16 cellular contexts compared by ENCODE assay signal in genomic region chr12:131735863-131736806, GRCh38. TPM values are rescaled to one million over a fixed set of nuclear protein-coding genes. Genes with fewer than 3 reads are reported as not detected.
DNase-seq lines count a peak whose midpoint lies in the region; ATAC-seq and TF ChIP-seq lines count a peak whose summit lies in the region.
"Had no signal": no experiment of that assay in that cellular context is flagged by ENCODE, and none has a peak within 500 bp of the region (broad histone marks: within the 10 kb centered on the region; RNA-seq: fewer than 3 reads in every experiment).

No MANE protein-coding gene starts in this region.

- H3K79me2 ChIP-seq in GM23338 (replicated peaks; ENCODE audit: insufficient read depth) (peaks cover 14% of the 10 kb centered on the region), PC-9 (ENCODE audit: low read depth) (peaks cover 15% of the 10 kb centered on the region; the same call in 1 of the 2 replicates)

- in situ Hi-C loops in GM13976 (cut with MboI; ENCODE audit: low sequenced_read_pairs, unreplicated experiment): no loop called here

- intact Hi-C loops in PC-9 (cut with micrococcal nuclease; ENCODE audit: unreplicated experiment): loop anchor here (2.0 kb wide), 2 partner anchors 49 to 95 kb away; no protein-coding TSS in a partner anchor

- peak overlapping the region; percentile 3; the same call in 1 of the 2 replicates for H3K4me2 ChIP-seq in GM23338
- peak overlapping the region; percentile 86 for H3K4me2 ChIP-seq in PC-9
- H3K4me2 ChIP-seq: BLaER1 had no signal

- H3K27ac ChIP-seq in GM23338 (ENCODE audit: low read depth): peak overlapping the region; percentile 78; the same call in 1 of the 2 replicates
- H3K27ac ChIP-seq in PC-9: peak overlapping the region; percentile 60
- H3K27ac ChIP-seq: BLaER1, ovary, tibial artery had no signal

- H3K9me3 Mint-ChIP-seq in GM23338: no peaks in the 10 kb centered on the region
- peaks cover 4% of the 10 kb centered on the region for H3K9me3 Mint-ChIP-seq in nephron progenitor cell
- H3K9me3 Mint-ChIP-seq: IgD-negative memory B cell had no signal

- H3F3A ChIP-seq in GM23338 (replicated peaks; ENCODE audit: low read depth) (no peaks in the 10 kb centered on the region), PC-9 (ENCODE audit: insufficient read depth, low read depth) (peaks cover 38% of the 10 kb centered on the region)

- no peak overlapping the region for H2AFZ ChIP-seq in GM23338
- H2AFZ ChIP-seq in PC-9: no peak overlapping the region

- DNase-seq in GM23338 (ENCODE audit: low spot score): peak; percentile 21
- DNase-seq in PC-9: no peak
- DNase-seq in cerebellar cortex (ENCODE audit: low spot score): peak; percentile 26
- DNase-seq in nephron progenitor cell: no peak
- DNase-seq in GOT3 (lab: John Stamatoyannopoulos, UW): no peak
- DNase-seq in GM13976 (ENCODE audit: low spot score): no peak
- DNase-seq: DMS153; left colon; NCI-H2029 treated with DMSO at 0.1 percent for 48 hours; NCI-H524; ovary; stimulated activated CD4-positive, alpha-beta T cell treated with anti-CD3 and anti-CD28 coated beads, Interleukin-4, amount 100 ng/mL, for 4 hours; tibial artery had no signal

- no peak overlapping the region for H3K4me3 ChIP-seq in GM23338
- peak overlapping the region; percentile 26; the same call in 1 of the 2 replicates for H3K4me3 ChIP-seq in PC-9
- H3K4me3 ChIP-seq: BLaER1, ovary, tibial artery had no signal

- TSS peak; percentile 81 for BruUV-seq in PC-9 (replicated peaks; lab: Mats Ljungman, UMichigan)

- H3K27me3 ChIP-seq in GM23338 (ENCODE audit: insufficient read depth): no peaks in the 10 kb centered on the region
- H3K27me3 ChIP-seq in PC-9 (ENCODE audit: insufficient read depth, low read depth): no peaks in the 10 kb centered on the region
- H3K27me3 ChIP-seq: BLaER1, ovary, tibial artery had no signal

- H3K9me2 ChIP-seq in GM23338 (ENCODE audit: insufficient read depth) (no peaks in the 10 kb centered on the region), PC-9 (ENCODE audit: insufficient read depth) (no peaks in the 10 kb centered on the region)

- H3K36me3 ChIP-seq in GM23338 (ENCODE audit: insufficient read depth) (peaks cover 28% of the 10 kb centered on the region), PC-9 (ENCODE audit: low read depth) (peaks cover 24% of the 10 kb centered on the region)
- H3K36me3 ChIP-seq: ovary had no signal

- H3K4me1 Mint-ChIP-seq in GM23338 (peaks cover 37% of the 10 kb centered on the region), nephron progenitor cell (peaks cover 6% of the 10 kb centered on the region)
- H3K4me1 Mint-ChIP-seq: IgD-negative memory B cell had no signal

- CTCF ChIA-PET in PC-9 (lab: Charles Lee): no interaction called here

- POLR2A ChIA-PET in PC-9 (lab: Charles Lee; ENCODE audit: unreplicated experiment): no interaction called here

- peaks cover 10% of the 10 kb centered on the region for H3K4me1 ChIP-seq in GM23338 (ENCODE audit: insufficient read depth)
- H3K4me1 ChIP-seq in PC-9 (replicated peaks; ENCODE audit: insufficient read depth): peaks cover 23% of the 10 kb centered on the region
- H3K4me1 ChIP-seq: BLaER1, tibial artery had no signal

- H3K9me3 ChIP-seq in PC-9 (ENCODE audit: insufficient read depth, low read depth): no peaks in the 10 kb centered on the region
- H3K9me3 ChIP-seq: ovary, tibial artery had no signal

- H3K36me3 Mint-ChIP-seq in GM23338 (ENCODE audit: low read depth) (peaks cover 70% of the 10 kb centered on the region), nephron progenitor cell (ENCODE audit: low read depth) (peaks cover 64% of the 10 kb centered on the region)

- peak overlapping the region; percentile 37; the same call in 1 of the 2 replicates for H3K27ac Mint-ChIP-seq in GM23338
- H3K27ac Mint-ChIP-seq in nephron progenitor cell: peak overlapping the region; percentile 40
- H3K27ac Mint-ChIP-seq: IgD-negative memory B cell had no signal

- no peak overlapping the region for H3K4me3 Mint-ChIP-seq in GM23338
- H3K4me3 Mint-ChIP-seq in nephron progenitor cell: no peak overlapping the region
- H3K4me3 Mint-ChIP-seq: IgD-negative memory B cell had no signal

- H4K20me1 ChIP-seq in GM23338 (replicated peaks; ENCODE audit: insufficient read depth): no peaks in the 10 kb centered on the region; the same call in 1 of the 2 replicates
- H4K20me1 ChIP-seq in PC-9 (ENCODE audit: insufficient read depth): 0 out of 2 replicates have a peak, but pooled peaks cover 2% of the 10 kb centered on the region

- H3K27me3 Mint-ChIP-seq in GM23338 (ENCODE audit: insufficient read depth, low read depth, poor library complexity) (peaks cover 6% of the 10 kb centered on the region), nephron progenitor cell (ENCODE audit: low read depth, poor library complexity) (no peaks in the 10 kb centered on the region)
- H3K27me3 Mint-ChIP-seq: IgD-negative memory B cell had no signal

- ATAC-seq in GM23338 (peak; percentile 33; the same call in 2 of the 3 replicates), HG02973 (IDR thresholded peaks at IDR 0.05; ENCODE audit: unreplicated experiment) (no peak)
- ATAC-seq: left colon had no signal

- TF ChIP-seq CTCF in GM23338 (conservative IDR thresholded peaks at IDR 0.05; ENCODE audit: low read depth in 2 of 2): no peak
- TF ChIP-seq CTCF in PC-9 (conservative IDR thresholded peaks at IDR 0.05): no peak
- no peak for TF ChIP-seq CTCF in nephron progenitor cell (IDR thresholded peaks at IDR 0.05)
- TF ChIP-seq CTCF in GM13976 (IDR thresholded peaks at IDR 0.05; ENCODE audit: borderline replicate concordance, control extremely low read depth, extremely low read depth, insufficient read depth, missing control alignments): no peak

TF ChIP-seq in GM23338, 12 proteins besides CTCF, POLR2A, EP300 and RAD21 (continues in another document):
- TF ChIP-seq NANOG (IDR thresholded peaks at IDR 0.05; ENCODE audit: borderline replicate concordance): no peak
- no peak for TF ChIP-seq EZH2phosphoT487 (IDR thresholded peaks at IDR 0.05; ENCODE audit: unreplicated experiment)
- no peak for TF ChIP-seq ZNF114 (CRISPR knock-in tag; IDR thresholded peaks at IDR 0.05)
- TF ChIP-seq, protein P1, sequence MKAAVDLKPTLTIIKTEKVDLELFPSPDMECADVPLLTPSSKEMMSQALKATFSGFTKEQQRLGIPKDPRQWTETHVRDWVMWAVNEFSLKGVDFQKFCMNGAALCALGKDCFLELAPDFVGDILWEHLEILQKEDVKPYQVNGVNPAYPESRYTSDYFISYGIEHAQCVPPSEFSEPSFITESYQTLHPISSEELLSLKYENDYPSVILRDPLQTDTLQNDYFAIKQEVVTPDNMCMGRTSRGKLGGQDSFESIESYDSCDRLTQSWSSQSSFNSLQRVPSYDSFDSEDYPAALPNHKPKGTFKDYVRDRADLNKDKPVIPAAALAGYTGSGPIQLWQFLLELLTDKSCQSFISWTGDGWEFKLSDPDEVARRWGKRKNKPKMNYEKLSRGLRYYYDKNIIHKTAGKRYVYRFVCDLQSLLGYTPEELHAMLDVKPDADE (IDR thresholded peaks at IDR 0.05): no peak

RNA-seq across cellular contexts. Expression of gene SFSWAP, which starts 25.2 kb away (rescaled TPM):
- total RNA-seq in GM23338 (2014; rRNA removed; shearing (Covaris generic)): 36.2 and 41.0 TPM in 2 replicates
- 49.0 and 49.8 TPM in 2 replicates for polyA plus RNA-seq in GM23338 (2016; fragmentation: Nextera tagmentation; extraction: Ambion mirVana)
- total RNA-seq in PC-9 (2021): 40.7 and 41.9 TPM in 2 replicates

Comparison
In these comparisons a context has a peak if more than half of its experiments do, and no peak if none do; other contexts are left out.
1. DNase-seq: peak in GM23338 (single experiment) and cerebellar cortex (single experiment); none in PC-9 (0 of 2), nephron progenitor cell (single experiment), GOT3 (single experiment) and GM13976 (single experiment).